In genomic region chr14:61196792-61197191, GRCh38 we compare ENCODE assay signal across 14 cellular contexts.
DNase-seq lines count a peak whose midpoint lies in the region; ATAC-seq and TF ChIP-seq lines count a peak whose summit lies in the region.
"Had no signal": no experiment of that assay in that cellular context is flagged by ENCODE, and none has a peak within 500 bp of the region (broad histone marks: within the 10 kb centered on the region; RNA-seq: fewer than 3 reads in every experiment).

No MANE protein-coding gene starts in this region.

- H3K4me1 ChIP-seq in psoas muscle = peaks cover 15% of the 10 kb centered on the region
- H3K4me1 ChIP-seq: pancreas had no signal

- 28 to 54% (median 50%) methylated on average over 3 of the region's 3 CpGs for WGBS in psoas muscle, 3 donors

- H3K27ac ChIP-seq in psoas muscle = peak overlapping the region; percentile 71
- H3K27ac ChIP-seq: pancreas, tibial nerve had no signal

- TF ChIP-seq CTCF in choroid plexus epithelial cell (conservative IDR thresholded peaks at IDR 0.05; ENCODE audit: low read depth, low read length) (peak; percentile 41), psoas muscle (IDR thresholded peaks at IDR 0.05) (peak; percentile 51)

- no peak for TF ChIP-seq POLR2A in erythroblast (IDR thresholded peaks at IDR 0.05; ENCODE audit: low read length)

- no peaks in the 10 kb centered on the region for H3K36me3 ChIP-seq in psoas muscle (ENCODE audit: insufficient read depth in 1 of 2, low read depth in 1 of 2)
- H3K36me3 ChIP-seq: pancreas, tibial nerve had no signal

- intact Hi-C loops in psoas muscle (cut with DNase I) = loop anchor here (5.0 to 10.0 kb wide), 3 partner anchors 162 to 549 kb away; partner anchors contain the start of gene SIX1 (in 1 of the 2)

- H3K27me3 ChIP-seq in psoas muscle (ENCODE audit: insufficient read depth in 3 of 3, low read length in 2 of 3) = no peaks in the 10 kb centered on the region
- H3K27me3 ChIP-seq: pancreas, tibial nerve had no signal

- DNase-seq in NCI-H146 (lab: John Stamatoyannopoulos, UW) (peak; percentile 4), NCI-H146 treated with DMSO at 0.1 percent for 48 hours (lab: John Stamatoyannopoulos, UW; ENCODE audit: unreplicated experiment) (no peak), NCI-H748 (lab: John Stamatoyannopoulos, UW; ENCODE audit: unreplicated experiment) (peak; percentile 66), choroid plexus epithelial cell (ENCODE audit: low read depth) (peak; percentile 50), psoas muscle (no peak), HUDEP-2 (lab: John Stamatoyannopoulos, UW; ENCODE audit: unreplicated experiment in 76 of 76) (no peak), erythroblast (lab: John Stamatoyannopoulos, UW) (no peak)
- no peak for DNase-seq in stimulated activated CD4-positive, alpha-beta T cell treated with anti-CD3 and anti-CD28 coated beads, Interleukin-4, amount 100 ng/mL, for 1 hour
- DNase-seq: activated CD4-positive, alpha-beta T cell treated with anti-CD3 and anti-CD28 coated beads for 48 hours; NCI-H524 treated with DMSO at 0.1 percent for 48 hours; pancreas; stimulated activated CD4-positive, alpha-beta T cell treated with anti-CD3 and anti-CD28 coated beads, Interleukin-12 subunit alpha, Interleukin-12 subunit beta, amount 100 ng/mL, for 4 hours had no signal

- no peak overlapping the region for H3K4me3 ChIP-seq in choroid plexus epithelial cell (ENCODE audit: low read depth, low read length)
- H3K4me3 ChIP-seq in psoas muscle = no peak overlapping the region
- H3K4me3 ChIP-seq: pancreas, tibial nerve had no signal

- no peaks in the 10 kb centered on the region for H3K9me3 ChIP-seq in psoas muscle
- H3K9me3 ChIP-seq: pancreas, tibial nerve had no signal

- peak; percentile 72 to 87 (median 84) for ATAC-seq in psoas muscle
- ATAC-seq: activated T-helper 17 cell treated with anti-CD3 and anti-CD28 coated beads, Interleukin-2, amount 50 U/mL, for 72 hours; pancreas had no signal

Comparison
In these comparisons a context has a peak if more than half of its experiments do, and no peak if none do; other contexts are left out.
1. DNase-seq: peak in NCI-H146 (single experiment), NCI-H748 (single experiment) and choroid plexus epithelial cell (single experiment); none in NCI-H146 treated with DMSO at 0.1 percent for 48 hours (single experiment), psoas muscle (0 of 2), stimulated activated CD4-positive, alpha-beta T cell treated with anti-CD3 and anti-CD28 coated beads, Interleukin-4, amount 100 ng/mL, for 1 hour (single experiment), HUDEP-2 (0 of 76) and erythroblast (0 of 2).